10 cellular contexts compared by ENCODE assay signal in genomic region chr15:75353604-75354003, GRCh38.
"Had no signal": no experiment of that assay in that cellular context is flagged by ENCODE, and none has a peak within 500 bp of the region (broad histone marks: within the 10 kb centered on the region; RNA-seq: fewer than 3 reads in every experiment).

No MANE protein-coding gene starts in this region.

- H3K9me3 ChIP-seq: breast epithelium, left lung, ovary, thyroid gland, uterus had no signal

- H3K27me3 ChIP-seq: breast epithelium, ovary, thyroid gland, uterus had no signal

- H3K27ac ChIP-seq: breast epithelium, left lung, ovary, thyroid gland, uterus had no signal

- H3K4me3 ChIP-seq: breast epithelium, left lung, ovary, thyroid gland, uterus had no signal

- H3K36me3 ChIP-seq: breast epithelium, ovary, uterus had no signal

- DNase-seq: activated CD4-positive, alpha-beta T cell treated with anti-CD3 and anti-CD28 coated beads, Interleukin-2, amount 50 U/mL, for 48 hours; activated CD4-positive, CD25-positive, alpha-beta regulatory T cell treated with anti-CD3 and anti-CD28 coated beads, Interleukin-2, amount 50 U/mL, for 72 hours; activated T-cell treated with anti-CD3 and anti-CD28 coated beads, Interleukin-2, amount 50 U/mL, for 48 hours; left lung; mesenchymal stem cell; thyroid gland; uterus had no signal

- ATAC-seq: esophagus mucosa, left lung had no signal
